ENCODE assay signal across 9 cellular contexts in genomic region chr3:64225695-64226499, GRCh38. TPM values are rescaled to one million over a fixed set of nuclear protein-coding genes. Genes with fewer than 3 reads are reported as not detected.
DNase-seq lines count a peak whose midpoint lies in the region; TF ChIP-seq lines count a peak whose summit lies in the region.
"Had no signal": no experiment of that assay in that cellular context is flagged by ENCODE, and none has a peak within 500 bp of the region (broad histone marks: within the 10 kb centered on the region; RNA-seq: fewer than 3 reads in every experiment).

No MANE protein-coding gene starts in this region.

- peaks cover 57% of the 10 kb centered on the region for H3K4me1 Mint-ChIP-seq in type B pancreatic cell (ENCODE audit: unreplicated experiment)

- peak overlapping the region; percentile 77 for H3K4me3 Mint-ChIP-seq in type B pancreatic cell

- H3K27me3 ChIP-seq in WERI-Rb-1 (ENCODE audit: insufficient read depth, low read depth, severe bottlenecking), result no peaks in the 10 kb centered on the region

- H3K36me3 ChIP-seq in WERI-Rb-1, result peaks cover 2% of the 10 kb centered on the region

- H3K36me3 Mint-ChIP-seq in type B pancreatic cell, result no peaks in the 10 kb centered on the region

- peak overlapping the region; percentile 82 for H3K27ac Mint-ChIP-seq in type B pancreatic cell

- no peaks in the 10 kb centered on the region for H3K9me3 ChIP-seq in WERI-Rb-1 (ENCODE audit: severe bottlenecking)

- no peaks in the 10 kb centered on the region for H3K9me3 Mint-ChIP-seq in type B pancreatic cell

- H3K27ac ChIP-seq in WERI-Rb-1, result peak overlapping the region; percentile 37
- H3K27ac ChIP-seq: 22Rv1 had no signal

- peak; percentile 0 for DNase-seq in DMS 273 (lab: John Stamatoyannopoulos, UW; ENCODE audit: unreplicated experiment)
- DNase-seq in DMS 273 treated with DMSO at 0.1 percent for 48 hours (lab: John Stamatoyannopoulos, UW), result no peak
- DNase-seq in WERI-Rb-1, result no peak
- DNase-seq in kidney tubule cell (ENCODE audit: low spot score), result peak; percentile 28
- DNase-seq in type B pancreatic cell (ENCODE audit: extremely low spot score, unreplicated experiment), result no peak
- no peak for DNase-seq in NCI-H526 (lab: John Stamatoyannopoulos, UW)
- DNase-seq in activated CD8-positive, alpha-beta memory T cell treated with anti-CD3 and anti-CD28 coated beads for 24 hours, result no peak
- no peak for DNase-seq in NCI-H2196 (lab: John Stamatoyannopoulos, UW; ENCODE audit: unreplicated experiment)

- peak overlapping the region; percentile 52 for H3K4me3 ChIP-seq in WERI-Rb-1 (ENCODE audit: low read depth, low read length)

- no peaks in the 10 kb centered on the region for H3K27me3 Mint-ChIP-seq in type B pancreatic cell

- TF ChIP-seq CTCF in WERI-Rb-1 (IDR thresholded peaks at IDR 0.05; ENCODE audit: low read depth, low read length) (no peak), type B pancreatic cell (conservative IDR thresholded peaks at IDR 0.05) (peak; percentile 44)

RNA-seq across cellular contexts. Expression of gene PRICKLE2, which starts 0.6 kb away (rescaled TPM):
- 10.0 and 23.6 TPM in 2 replicates for total RNA-seq in type B pancreatic cell (ENCODE audit: low replicate concordance)

Comparison
In these comparisons a context has a peak if more than half of its experiments do, and no peak if none do; other contexts are left out.
1. DNase-seq: peak in DMS 273 (single experiment) and kidney tubule cell (single experiment); none in DMS 273 treated with DMSO at 0.1 percent for 48 hours (single experiment), WERI-Rb-1 (single experiment), type B pancreatic cell (single experiment), NCI-H526 (0 of 2), activated CD8-positive, alpha-beta memory T cell treated with anti-CD3 and anti-CD28 coated beads for 24 hours (single experiment) and NCI-H2196 (single experiment).